ENCODE assay signal across 1 cellular context in genomic region chr6:111030008-111031006, GRCh38.
A peak's percentile ranks its signal among the peaks of the same experiment; 100 is the strongest.
TF ChIP-seq lines count a peak whose summit lies in the region.

No MANE protein-coding gene starts in this region.

TF ChIP-seq in HepG2, 621 proteins besides CTCF, POLR2A, EP300 and RAD21:
- peak; percentile 27 for TF ChIP-seq RBM22 (optimal IDR thresholded peaks at IDR 0.05; ENCODE audit: low read length)
- TF ChIP-seq SALL1 (CRISPR knock-in tag; IDR thresholded peaks at IDR 0.05) = 0 out of 2 replicates have a peak, but pooled peaks have one; percentile 22
- no peak for TF ChIP-seq NFE2L2 (IDR thresholded peaks at IDR 0.05; ENCODE audit: low read length)
- TF ChIP-seq ZNF644 (CRISPR knock-in tag; IDR thresholded peaks at IDR 0.05; ENCODE audit: low read depth) = no peak
- no peak for TF ChIP-seq NONO (IDR thresholded peaks at IDR 0.05)
- 0 out of 2 replicates have a peak, but pooled peaks have one; percentile 23 for TF ChIP-seq NONO (CRISPR knock-in tag; conservative IDR thresholded peaks at IDR 0.05)
- TF ChIP-seq RAD51 (IDR thresholded peaks at IDR 0.05; ENCODE audit: borderline replicate concordance) = no peak
- no peak for TF ChIP-seq HHEX (CRISPR knock-in tag; IDR thresholded peaks at IDR 0.05)
- no peak for TF ChIP-seq ARID5B (CRISPR knock-in tag; IDR thresholded peaks at IDR 0.05)
- 0 out of 2 replicates have a peak, but pooled peaks have one; percentile 26 for TF ChIP-seq POLR2G (IDR thresholded peaks at IDR 0.05; ENCODE audit: low read depth, low read length)
- no peak for TF ChIP-seq SCMH1 (CRISPR knock-in tag; IDR thresholded peaks at IDR 0.05; ENCODE audit: borderline replicate concordance)
